Comparison of ENCODE assay signal across 10 cellular contexts in genomic region chr5:125700380-125700856, GRCh38.
DNase-seq lines count a peak whose midpoint lies in the region; ATAC-seq, FAIRE-seq and TF ChIP-seq lines count a peak whose summit lies in the region.
"Had no signal": no experiment of that assay in that cellular context is flagged by ENCODE, and none has a peak within 500 bp of the region (broad histone marks: within the 10 kb centered on the region; RNA-seq: fewer than 3 reads in every experiment).

No MANE protein-coding gene starts in this region.

- ATAC-seq in HG03108 (IDR thresholded peaks at IDR 0.05; ENCODE audit: unreplicated experiment) (no peak), HG03135 (IDR thresholded peaks at IDR 0.05; ENCODE audit: unreplicated experiment) (no peak)

- peaks cover 25% of the 10 kb centered on the region for H3K4me1 Mint-ChIP-seq in type B pancreatic cell (ENCODE audit: unreplicated experiment)
- no peaks in the 10 kb centered on the region for H3K4me1 Mint-ChIP-seq in activated naive CD8-positive, alpha-beta T cell treated with anti-CD3 and anti-CD28 coated beads for 36 hours

- H3K4me3 Mint-ChIP-seq in type B pancreatic cell = peak overlapping the region; percentile 70
- H3K4me3 Mint-ChIP-seq in activated naive CD8-positive, alpha-beta T cell treated with anti-CD3 and anti-CD28 coated beads for 36 hours = no peak overlapping the region

- no peak for TF ChIP-seq CTCF in type B pancreatic cell (conservative IDR thresholded peaks at IDR 0.05)

- H3K36me3 Mint-ChIP-seq in type B pancreatic cell = peaks cover 6% of the 10 kb centered on the region
- no peaks in the 10 kb centered on the region for H3K36me3 Mint-ChIP-seq in activated naive CD8-positive, alpha-beta T cell treated with anti-CD3 and anti-CD28 coated beads for 36 hours

- DNase-seq in NCI-H2107 treated with DMSO at 0.1 percent for 48 hours (lab: John Stamatoyannopoulos, UW; ENCODE audit: unreplicated experiment) (peak; percentile 64), NCI-H2107 (lab: John Stamatoyannopoulos, UW) (no peak), RPMI7951 (ENCODE audit: low read depth) (peak; percentile 66), type B pancreatic cell (ENCODE audit: extremely low spot score, unreplicated experiment) (no peak)
- no peak for DNase-seq in activated naive CD8-positive, alpha-beta T cell treated with anti-CD3 and anti-CD28 coated beads for 36 hours
- DNase-seq: NCI-H524 treated with DMSO at 0.1 percent for 48 hours had no signal

- H3K27me3 Mint-ChIP-seq in type B pancreatic cell = no peaks in the 10 kb centered on the region
- no peaks in the 10 kb centered on the region for H3K27me3 Mint-ChIP-seq in activated naive CD8-positive, alpha-beta T cell treated with anti-CD3 and anti-CD28 coated beads for 36 hours

- peaks cover 13% of the 10 kb centered on the region for H3K9me3 Mint-ChIP-seq in type B pancreatic cell
- H3K9me3 Mint-ChIP-seq in activated naive CD8-positive, alpha-beta T cell treated with anti-CD3 and anti-CD28 coated beads for 36 hours = peaks cover 9% of the 10 kb centered on the region

- FAIRE-seq in islet of Langerhans (lab: Jason Lieb, UNC) = peak; percentile 93
- FAIRE-seq: A204.1 had no signal

- peak overlapping the region; percentile 64 for H3K27ac Mint-ChIP-seq in type B pancreatic cell
- no peak overlapping the region for H3K27ac Mint-ChIP-seq in activated naive CD8-positive, alpha-beta T cell treated with anti-CD3 and anti-CD28 coated beads for 36 hours

Comparison
In these comparisons a context has a peak if more than half of its experiments do, and no peak if none do; other contexts are left out.
1. DNase-seq: peak in NCI-H2107 treated with DMSO at 0.1 percent for 48 hours (single experiment) and RPMI7951 (single experiment); none in NCI-H2107 (single experiment), type B pancreatic cell (single experiment) and activated naive CD8-positive, alpha-beta T cell treated with anti-CD3 and anti-CD28 coated beads for 36 hours (single experiment).